ENCODE assay signal across 7 cellular contexts in the genomic region with DNA sequence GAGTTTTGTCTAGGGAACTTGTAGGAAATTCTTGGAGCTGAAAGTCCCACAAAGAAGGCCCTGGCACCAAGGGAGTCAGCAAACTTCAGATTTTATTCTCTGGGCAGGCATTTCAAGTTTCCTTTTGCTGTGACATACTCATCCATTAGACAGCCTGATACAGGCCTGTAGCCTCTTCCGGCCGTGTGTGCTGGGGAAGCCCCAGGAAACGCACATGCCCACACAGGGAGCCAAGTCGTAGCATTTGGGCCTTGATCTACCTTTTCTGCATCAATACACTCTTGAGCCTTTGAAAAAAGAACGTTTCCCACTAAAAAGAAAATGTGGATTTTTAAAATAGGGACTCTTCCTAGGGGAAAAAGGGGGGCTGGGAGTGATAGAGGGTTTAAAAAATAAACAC. TPM values are rescaled to one million over a fixed set of nuclear protein-coding genes. Genes with fewer than 3 reads are reported as not detected.
A peak's percentile ranks its signal among the peaks of the same experiment; 100 is the strongest.
DNase-seq lines count a peak whose midpoint lies in the region; ATAC-seq, FAIRE-seq and TF ChIP-seq lines count a peak whose summit lies in the region.

No MANE protein-coding gene starts in this region.

- H3K27me3 ChIP-seq in GM23248 (replicated peaks; ENCODE audit: insufficient read depth) (no peaks in the 10 kb centered on the region), HepG2 (ENCODE audit: control insufficient read depth in 1 of 2, insufficient read depth in 2 of 2, low read length in 2 of 2) (no peaks in the 10 kb centered on the region)

- H3K4me2 ChIP-seq in GM23248 (ENCODE audit: unreplicated experiment) (no peak overlapping the region), HepG2 (ENCODE audit: low read depth, low read length) (no peak overlapping the region)

- H3K9ac ChIP-seq in GM23248 (no peak overlapping the region), HepG2 (ENCODE audit: insufficient read depth, low read depth, low read length) (no peak overlapping the region)

- POLR2A ChIA-PET in HepG2 (lab: Yijun Ruan, JAX): no interaction called here

- no peak for TF ChIP-seq RAD21 in HepG2 (CRISPR knock-in tag; IDR thresholded peaks at IDR 0.05)

- no peak for TF ChIP-seq CTCF in GM20000 (IDR thresholded peaks at IDR 0.05; ENCODE audit: extremely low read depth, missing control alignments)
- TF ChIP-seq CTCF in HepG2 (CRISPR knock-in tag; IDR thresholded peaks at IDR 0.05): no peak

- ATAC-seq in HG03442 (IDR thresholded peaks at IDR 0.05; ENCODE audit: unreplicated experiment) (peak; percentile 88), HepG2 (no peak)

- no peaks in the 10 kb centered on the region for H3K79me2 ChIP-seq in GM23248 (ENCODE audit: insufficient read depth)
- no peaks in the 10 kb centered on the region for H3K79me2 ChIP-seq in HepG2 (ENCODE audit: insufficient read depth, low read length)

- BruUV-seq in HepG2 (replicated peaks; lab: Mats Ljungman, UMichigan): no TSS peak

- H3K4me3 ChIP-seq in GM23248 (no peak overlapping the region), HepG2 (replicated peaks in 1 of 3; ENCODE audit: insufficient read depth in 1 of 3, low read depth in 2 of 3, low read length in 3 of 3) (no peak overlapping the region)

- H4K20me1 ChIP-seq in GM23248 (ENCODE audit: insufficient read depth) (no peaks in the 10 kb centered on the region), HepG2 (ENCODE audit: insufficient read depth, low read length) (no peaks in the 10 kb centered on the region)

- CTCF ChIA-PET in HepG2 (lab: Yijun Ruan, JAX; ENCODE audit: low intra/inter-chr PET ratio, low total read pairs): no interaction called here

- H3K27ac ChIP-seq in GM23248 (no peak overlapping the region), HepG2 (ENCODE audit: extremely low read length, insufficient read depth, low read length) (no peak overlapping the region)

- no peak for TF ChIP-seq EP300 in HepG2 (IDR thresholded peaks at IDR 0.05; ENCODE audit: low read depth in 2 of 2, low read length in 2 of 2)
- TF ChIP-seq EP300 in HepG2 (CRISPR knock-in tag; IDR thresholded peaks at IDR 0.05; ENCODE audit: borderline replicate concordance): no peak

- H3K36me3 ChIP-seq in GM23248 (ENCODE audit: low read depth) (no peaks in the 10 kb centered on the region), HepG2 (replicated peaks in 1 of 2; ENCODE audit: control insufficient read depth in 1 of 2, insufficient read depth in 2 of 2, low read length in 2 of 2) (no peaks in the 10 kb centered on the region)

- H3K9me2 ChIP-seq in GM23248 (ENCODE audit: insufficient read depth): no peaks in the 10 kb centered on the region

- intact Hi-C loops in HepG2 (cut with micrococcal nuclease; ENCODE audit: unreplicated experiment): no loop called here

- no peak overlapping the region for H2AFZ ChIP-seq in GM23248
- H2AFZ ChIP-seq in HepG2 (ENCODE audit: low read length): no peak overlapping the region

- no peak for TF ChIP-seq POLR2A in HepG2 (IDR thresholded peaks at IDR 0.05; ENCODE audit: insufficient read depth in 1 of 2, low read depth in 2 of 2, low read length in 2 of 2)

- H3K4me1 ChIP-seq in GM23248 (ENCODE audit: insufficient read depth): no peaks in the 10 kb centered on the region
- no peaks in the 10 kb centered on the region for H3K4me1 ChIP-seq in HepG2 (ENCODE audit: insufficient read depth, low read length)

- in situ Hi-C loops in GM23248 (cut with MboI): no loop called here
- in situ Hi-C loops in G401 (cut with HindIII; ENCODE audit: low sequenced_read_pairs): no loop called here
- in situ Hi-C loops in HepG2 (cut with HindIII; ENCODE audit: extremely low pct_ligation_motif_present, low pct_unique_long_range_greater_than_20kb): no loop called here

- FAIRE-seq in HepG2 (lab: Jason Lieb, UNC): no peak

- 47 to 51% methylated on average over 5 of the region's 5 CpGs for WGBS in GM23248 (ENCODE audit: low coverage in 1 of 2, low lambda C conversion rate in 2 of 2, missing lambda C conversion rate in 2 of 2), 2 experiments
- WGBS in HepG2 (ENCODE audit: low lambda C conversion rate): 51% methylated on average over 5 of the region's 5 CpGs

- H3K9me3 ChIP-seq in GM23248 (ENCODE audit: low read depth): no peaks in the 10 kb centered on the region
- H3K9me3 ChIP-seq in HepG2 (ENCODE audit: low read length): no peaks in the 10 kb centered on the region

- DNase-seq in GM20000 (ENCODE audit: low spot score) (peak; percentile 62), GM23248 (no peak), G401 (ENCODE audit: low spot score) (no peak), HepG2 (ENCODE audit: low spot score) (no peak)
- peak; percentile 66 for DNase-seq in activated T-helper 9 cell treated with anti-CD3 and anti-CD28 coated beads, Interleukin-2, amount 50 U/mL, for 16 hours (ENCODE audit: low read depth)
- DNase-seq in stimulated activated naive CD4-positive, alpha-beta T cell treated with Interleukin-2 at 50 U/mL for 16 hours (lab: John Stamatoyannopoulos, UW): peak; percentile 69

- H3F3A ChIP-seq in GM23248 (ENCODE audit: insufficient read depth): no peaks in the 10 kb centered on the region

TF ChIP-seq in HepG2, 621 proteins besides CTCF, POLR2A, EP300 and RAD21:
- no peak for TF ChIP-seq SP1 (IDR thresholded peaks at IDR 0.05)
- no peak for TF ChIP-seq SP1 (CRISPR knock-in tag; IDR thresholded peaks at IDR 0.05)
- no peak for TF ChIP-seq ZNF850 (CRISPR knock-in tag; conservative IDR thresholded peaks at IDR 0.05)
- TF ChIP-seq CCAR2 (optimal IDR thresholded peaks at IDR 0.05; ENCODE audit: low read depth, low read length): no peak
- TF ChIP-seq ZNF205 (CRISPR knock-in tag; IDR thresholded peaks at IDR 0.05): no peak
- no peak for TF ChIP-seq FOXC1 (CRISPR knock-in tag; IDR thresholded peaks at IDR 0.05; ENCODE audit: borderline replicate concordance)

RNA-seq across cellular contexts. Expression of a gene that starts 15.0 kb away (rescaled TPM):
- total RNA-seq in GM23248 (2014; rRNA removed; shearing (Covaris generic)): not detected in 2 replicates
- polyA plus RNA-seq in GM23248 (2016; fragmentation: Nextera tagmentation; extraction: Ambion mirVana) (not detected in 2 replicates), HepG2 (2011; rRNA removed) (not detected in 2 replicates)
- not detected in 2 replicates for total RNA-seq in G401 (2014; rRNA removed; shearing (Covaris generic))
- not detected in 2 replicates for total RNA-seq in HepG2 (2016; rRNA removed; fragmentation: Illumina TruSeq; extraction: Trizol)
- not detected in 2 replicates for total RNA-seq in HepG2 (2016; cell fraction: cytosol; rRNA removed; fragmentation: Illumina TruSeq; extraction: Trizol; ENCODE audit: low read depth)
- not detected in 2 replicates for total RNA-seq in HepG2 (2016; cell fraction: insoluble cytoplasmic fraction; rRNA removed; fragmentation: Illumina TruSeq; extraction: Trizol)
- total RNA-seq in HepG2 (2016; cell fraction: membrane; rRNA removed; fragmentation: Illumina TruSeq; extraction: Trizol): not detected in 2 replicates
- total RNA-seq in HepG2 (2016; cell fraction: nucleus; rRNA removed; fragmentation: Illumina TruSeq; extraction: Trizol): not detected in 2 replicates
- polyA plus RNA-seq in HepG2 (2011; cell fraction: cytosol; rRNA removed): not detected in 2 replicates
- not detected in 2 replicates for polyA plus RNA-seq in HepG2 (2011; cell fraction: nucleus; rRNA removed)
- not detected in 2 replicates for polyA plus RNA-seq in HepG2 (2012)
- not detected in 2 replicates for polyA plus RNA-seq in HepG2 (2016; cell fraction: cytosol; fragmentation: Illumina TruSeq; extraction: Trizol; ENCODE audit: low read depth)
- polyA plus RNA-seq in HepG2 (2016; cell fraction: insoluble cytoplasmic fraction; fragmentation: Illumina TruSeq; extraction: Trizol; ENCODE audit: low read depth): not detected in 2 replicates
- not detected in 2 replicates for polyA plus RNA-seq in HepG2 (2016; cell fraction: membrane; fragmentation: Illumina TruSeq; extraction: Trizol; ENCODE audit: low read depth)
- not detected in 2 replicates for polyA plus RNA-seq in HepG2 (2016; cell fraction: nucleus; fragmentation: Illumina TruSeq; extraction: Trizol; ENCODE audit: insufficient read depth, low read depth)
- 0.05 TPM in 1 of 2 replicates, not detected in the other for polyA minus RNA-seq in HepG2 (2011; rRNA and poly(A)+ RNA removed; ENCODE audit: low replicate concordance)
- not detected in 2 replicates for polyA minus RNA-seq in HepG2 (2011; cell fraction: cytosol; rRNA and poly(A)+ RNA removed)
- polyA minus RNA-seq in HepG2 (2011; cell fraction: nucleus; rRNA and poly(A)+ RNA removed): not detected in 2 replicates

Comparison
In these comparisons a context has a peak if more than half of its experiments do, and no peak if none do; other contexts are left out.
1. DNase-seq: peak in GM20000 (single experiment), activated T-helper 9 cell treated with anti-CD3 and anti-CD28 coated beads, Interleukin-2, amount 50 U/mL, for 16 hours (single experiment) and stimulated activated naive CD4-positive, alpha-beta T cell treated with Interleukin-2 at 50 U/mL for 16 hours (single experiment); none in GM23248 (single experiment), G401 (single experiment) and HepG2 (single experiment).